16 cellular contexts compared by ENCODE assay signal in genomic region chr3:28982906-28983305, GRCh38.
DNase-seq lines count a peak whose midpoint lies in the region; ATAC-seq, FAIRE-seq and TF ChIP-seq lines count a peak whose summit lies in the region.
"Had no signal": no experiment of that assay in that cellular context is flagged by ENCODE, and none has a peak within 500 bp of the region (broad histone marks: within the 10 kb centered on the region; RNA-seq: fewer than 3 reads in every experiment).

No MANE protein-coding gene starts in this region.

- H3K27ac ChIP-seq in aorta (ENCODE audit: low read depth in 1 of 2, low read length in 2 of 2): no peak overlapping the region
- H3K27ac ChIP-seq: ovary, transverse colon had no signal

- ATAC-seq in GM18907 (IDR thresholded peaks at IDR 0.05; ENCODE audit: unreplicated experiment) (peak; percentile 93), GM21717 (IDR thresholded peaks at IDR 0.05; ENCODE audit: unreplicated experiment) (peak; percentile 87), HG03159 (IDR thresholded peaks at IDR 0.05; ENCODE audit: unreplicated experiment) (peak; percentile 91), aorta (ENCODE audit: low FRiP score) (no peak), GM21423 (IDR thresholded peaks at IDR 0.05; ENCODE audit: unreplicated experiment) (no peak)

- WGBS in aorta, 2 donors: 92 to 95% methylated on average over 2 of the region's 2 CpGs

- H3K27me3 ChIP-seq in bronchial epithelial cell (ENCODE audit: control insufficient read depth, insufficient read depth, low read length) (no peaks in the 10 kb centered on the region), aorta (ENCODE audit: control insufficient read depth in 1 of 2, insufficient read depth in 2 of 2, low read length in 1 of 2) (no peaks in the 10 kb centered on the region)
- H3K27me3 ChIP-seq: ovary, transverse colon had no signal

- FAIRE-seq in bronchial epithelial cell (lab: Jason Lieb, UNC): no peak
- FAIRE-seq: astrocyte, H1 had no signal

- DNase-seq in bronchial epithelial cell (ENCODE audit: low read depth) (peak; percentile 40), NCI-H526 treated with DMSO at 0.1 percent for 48 hours (lab: John Stamatoyannopoulos, UW) (no peak), aorta (no peak), NCI-H1436 (lab: John Stamatoyannopoulos, UW) (no peak)
- DNase-seq: CD8-positive, alpha-beta memory T cell; foreskin melanocyte; immature natural killer cell; NCI-H226; ovary; transverse colon had no signal

- H3K9me3 ChIP-seq in aorta (ENCODE audit: control insufficient read depth, low read length): no peaks in the 10 kb centered on the region
- H3K9me3 ChIP-seq: ovary, transverse colon had no signal

- intact Hi-C loops in aorta (cut with DNase I): no loop called here

- H3K36me3 ChIP-seq in bronchial epithelial cell (ENCODE audit: control insufficient read depth, insufficient read depth, low read length): no peaks in the 10 kb centered on the region
- no peaks in the 10 kb centered on the region for H3K36me3 ChIP-seq in aorta (ENCODE audit: control insufficient read depth in 1 of 2, insufficient read depth in 2 of 2, low read length in 1 of 2)
- H3K36me3 ChIP-seq: ovary, transverse colon had no signal

- H3K4me3 ChIP-seq in bronchial epithelial cell (ENCODE audit: low read depth, low read length): no peak overlapping the region
- no peak overlapping the region for H3K4me3 ChIP-seq in aorta (ENCODE audit: low read length in 2 of 2)
- H3K4me3 ChIP-seq: ovary, transverse colon had no signal

- no peak for TF ChIP-seq CTCF in bronchial epithelial cell (IDR thresholded peaks at IDR 0.05; ENCODE audit: insufficient read depth, low read length, severe bottlenecking)

- H3K4me1 ChIP-seq in aorta (ENCODE audit: control insufficient read depth in 1 of 2, insufficient read depth in 2 of 2, low read length in 2 of 2): no peaks in the 10 kb centered on the region
- H3K4me1 ChIP-seq: transverse colon had no signal

Comparison
In these comparisons a context has a peak if more than half of its experiments do, and no peak if none do; other contexts are left out.
1. ATAC-seq: peak in GM18907 (single experiment), GM21717 (single experiment) and HG03159 (single experiment); none in aorta (single experiment) and GM21423 (single experiment).